ENCODE assay signal across 9 cellular contexts in genomic region chr12:124380793-124381453, GRCh38.
DNase-seq lines count a peak whose midpoint lies in the region; ATAC-seq and TF ChIP-seq lines count a peak whose summit lies in the region.
"Had no signal": no experiment of that assay in that cellular context is flagged by ENCODE, and none has a peak within 500 bp of the region (broad histone marks: within the 10 kb centered on the region; RNA-seq: fewer than 3 reads in every experiment).

No MANE protein-coding gene starts in this region.

- DNase-seq in NCI-H82 (lab: John Stamatoyannopoulos, UW): peak; percentile 48
- no peak for DNase-seq in NCI-H82 treated with DMSO at 0.1 percent for 48 hours (lab: John Stamatoyannopoulos, UW; ENCODE audit: unreplicated experiment)
- no peak for DNase-seq in MCF 10A (ENCODE audit: unreplicated experiment)
- DNase-seq in mesothelial cell of epicardium (ENCODE audit: low spot score in 2 of 2, unreplicated experiment in 2 of 2): no peak
- DNase-seq in tibial nerve (ENCODE audit: low spot score in 2 of 2): no peak
- no peak for DNase-seq in A673 (ENCODE audit: low spot score)
- no peak for DNase-seq in NCI-H187 treated with DMSO at 0.1 percent for 48 hours (lab: John Stamatoyannopoulos, UW)

- intact Hi-C loops in MCF 10A (cut with micrococcal nuclease): loop anchor here (10.0 kb wide), 3 partner anchors 134 to 384 kb away; no protein-coding TSS in a partner anchor
- intact Hi-C loops in A673 (cut with micrococcal nuclease; ENCODE audit: unreplicated experiment): no loop called here

- H3K27ac Mint-ChIP-seq in MCF 10A (ENCODE audit: low read depth, unreplicated experiment) (peak overlapping the region; percentile 40), mesothelial cell of epicardium (peak overlapping the region; percentile 89)

- WGBS in tibial nerve, 2 donors: 56 to 61% methylated on average over 8 of the region's 8 CpGs

- CTCF ChIA-PET in MCF 10A (lab: Yijun Ruan, JAX) (interaction anchor here (0.6 to 2.2 kb wide), 5 partner anchors 11 to 386 kb away, joined by 3 to 9 read pairs (median 3); no protein-coding TSS in a partner anchor), A673 (lab: Charles Lee) (interaction anchor here (0.6 kb wide), 1 partner anchor 15 kb away, joined by 7 read pairs; no protein-coding TSS in a partner anchor)

- no peak for TF ChIP-seq POLR2A in tibial nerve (IDR thresholded peaks at IDR 0.05)

- H3K9me3 Mint-ChIP-seq in MCF 10A (ENCODE audit: unreplicated experiment) (no peaks in the 10 kb centered on the region), mesothelial cell of epicardium (no peaks in the 10 kb centered on the region)

- H3K27me3 ChIP-seq in tibial nerve: no peaks in the 10 kb centered on the region
- no peaks in the 10 kb centered on the region for H3K27me3 ChIP-seq in A673 (replicated peaks; ENCODE audit: insufficient read depth, low read depth, low read length, poor library complexity)

- H3K4me3 Mint-ChIP-seq in MCF 10A (ENCODE audit: unreplicated experiment) (no peak overlapping the region), mesothelial cell of epicardium (no peak overlapping the region)

- BruUV-seq in MCF 10A (replicated peaks; lab: Mats Ljungman, UMichigan) (no TSS peak), A673 (replicated peaks; lab: Mats Ljungman, UMichigan) (no TSS peak)

- H3K27me3 Mint-ChIP-seq in MCF 10A (ENCODE audit: insufficient read depth, unreplicated experiment): no peaks in the 10 kb centered on the region
- no peaks in the 10 kb centered on the region for H3K27me3 Mint-ChIP-seq in mesothelial cell of epicardium (ENCODE audit: low read depth)

- H3K27ac ChIP-seq in tibial nerve (peak overlapping the region; percentile 60 to 94 (median 82)), A673 (ENCODE audit: low read depth, low read length, poor library complexity, severe bottlenecking) (no peak overlapping the region)

- TF ChIP-seq CTCF in MCF 10A (IDR thresholded peaks at IDR 0.05; ENCODE audit: unreplicated experiment) (no peak), mesothelial cell of epicardium (IDR thresholded peaks at IDR 0.05; ENCODE audit: unreplicated experiment) (no peak), tibial nerve (IDR thresholded peaks at IDR 0.05) (no peak), A673 (conservative IDR thresholded peaks at IDR 0.05; ENCODE audit: low read depth, low read length) (no peak)

- H3K9me3 ChIP-seq in tibial nerve: no peaks in the 10 kb centered on the region
- H3K9me3 ChIP-seq in A673 (ENCODE audit: low read depth, low read length, poor library complexity, severe bottlenecking): no peaks in the 10 kb centered on the region

- H3K36me3 Mint-ChIP-seq in MCF 10A (ENCODE audit: insufficient read depth, unreplicated experiment): peaks cover 64% of the 10 kb centered on the region
- H3K36me3 Mint-ChIP-seq in mesothelial cell of epicardium: peaks cover 18% of the 10 kb centered on the region

- peaks cover 0 to 83% (median 38%) of the 10 kb centered on the region in 4 donors for H3K4me1 ChIP-seq in tibial nerve
- no peaks in the 10 kb centered on the region for H3K4me1 ChIP-seq in A673 (ENCODE audit: insufficient read depth, low read length, poor library complexity, severe bottlenecking)

- POLR2A ChIA-PET in MCF 10A (lab: Yijun Ruan, JAX) (interaction anchor here (0.7 to 0.9 kb wide), 2 partner anchors 10 to 14 kb away, joined by 3 to 5 read pairs; no protein-coding TSS in a partner anchor), A673 (lab: Charles Lee; ENCODE audit: low non-redundant PET) (no interaction called here)

- peaks cover 23% of the 10 kb centered on the region for H3K4me1 Mint-ChIP-seq in MCF 10A (ENCODE audit: insufficient read depth, unreplicated experiment)
- H3K4me1 Mint-ChIP-seq in mesothelial cell of epicardium: peaks cover 33% of the 10 kb centered on the region

- TF ChIP-seq EP300 in tibial nerve (IDR thresholded peaks at IDR 0.05): no peak

- H3K36me3 ChIP-seq in tibial nerve (peaks cover 0 to 75% (median 0%) of the 10 kb centered on the region in 3 donors), A673 (ENCODE audit: insufficient read depth, low read length, poor library complexity, severe bottlenecking) (peaks cover 44% of the 10 kb centered on the region)

- H3K4me3 ChIP-seq in tibial nerve (no peak overlapping the region), A673 (ENCODE audit: low read depth, low read length, poor library complexity, severe bottlenecking) (no peak overlapping the region)
- H3K4me3 ChIP-seq: GM12878 had no signal

- ATAC-seq in HG02884 (IDR thresholded peaks at IDR 0.05; ENCODE audit: unreplicated experiment): no peak
- ATAC-seq: GM12878 had no signal
